ENCODE assay signal across 1 cellular context in genomic region chr16:19114359-19115147, GRCh38.
TF ChIP-seq lines count a peak whose summit lies in the region.

No MANE protein-coding gene starts in this region.

TF ChIP-seq in HepG2, 621 proteins besides CTCF, POLR2A, EP300 and RAD21 (continued from another document and continues in another):
- 0 out of 2 replicates have a peak, but pooled peaks have one; percentile 11 for TF ChIP-seq ARID5B (CRISPR knock-in tag; IDR thresholded peaks at IDR 0.05)
- no peak for TF ChIP-seq ZNF33A (CRISPR knock-in tag; IDR thresholded peaks at IDR 0.05; ENCODE audit: borderline replicate concordance)
- no peak; the same call in 1 of the 2 replicates for TF ChIP-seq ZBTB1 (CRISPR knock-in tag; IDR thresholded peaks at IDR 0.05; ENCODE audit: borderline replicate concordance)
- peak; percentile 90; the same call in 1 of the 2 replicates for TF ChIP-seq ARHGAP35 (CRISPR knock-in tag; IDR thresholded peaks at IDR 0.05; ENCODE audit: borderline replicate concordance)
- no peak for TF ChIP-seq KLF12 (CRISPR knock-in tag; IDR thresholded peaks at IDR 0.05; ENCODE audit: borderline replicate concordance)
- TF ChIP-seq AGO1 (IDR thresholded peaks at IDR 0.05; ENCODE audit: low read depth, low read length, poor library complexity, severe bottlenecking), result peak; percentile 6
- peak; percentile 95 for TF ChIP-seq BRD4 (CRISPR knock-in tag; IDR thresholded peaks at IDR 0.05)
- peak; percentile 26; the same call in 1 of the 2 replicates for TF ChIP-seq ZBTB44 (CRISPR knock-in tag; IDR thresholded peaks at IDR 0.05)
- TF ChIP-seq ZNF468 (CRISPR knock-in tag; IDR thresholded peaks at IDR 0.05), result no peak
- TF ChIP-seq ELK4 (CRISPR knock-in tag; IDR thresholded peaks at IDR 0.05; ENCODE audit: borderline replicate concordance), result peak; percentile 84; the same call in 1 of the 2 replicates
- 0 out of 2 replicates have a peak, but pooled peaks have one; percentile 18 for TF ChIP-seq E2F2 (CRISPR knock-in tag; IDR thresholded peaks at IDR 0.05; ENCODE audit: borderline replicate concordance)
- TF ChIP-seq ZNF580 (CRISPR knock-in tag; IDR thresholded peaks at IDR 0.05; ENCODE audit: borderline replicate concordance, low read depth), result no peak
- no peak for TF ChIP-seq MBD4 (IDR thresholded peaks at IDR 0.05; ENCODE audit: borderline replicate concordance, low read length)
- peak; percentile 11 for TF ChIP-seq AGO2 (optimal IDR thresholded peaks at IDR 0.05; ENCODE audit: low read depth, low read length)
- TF ChIP-seq ZNF275 (CRISPR knock-in tag; IDR thresholded peaks at IDR 0.05; ENCODE audit: borderline replicate concordance), result 0 out of 2 replicates have a peak, but pooled peaks have one; percentile 50
- TF ChIP-seq MAFG (CRISPR knock-in tag; IDR thresholded peaks at IDR 0.05), result 0 out of 2 replicates have a peak, but pooled peaks have one; percentile 65
- TF ChIP-seq ZNF546 (CRISPR knock-in tag; conservative IDR thresholded peaks at IDR 0.05), result peak; percentile 28; the same call in 1 of the 2 replicates
- no peak for TF ChIP-seq SMARCC2 (IDR thresholded peaks at IDR 0.05)
- TF ChIP-seq, protein P1, sequence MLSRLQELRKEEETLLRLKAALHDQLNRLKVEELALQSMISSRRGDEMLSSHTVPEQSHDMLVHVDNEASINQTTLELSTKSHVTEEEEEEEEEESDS (CRISPR knock-in tag; IDR thresholded peaks at IDR 0.05; ENCODE audit: borderline replicate concordance), result 0 out of 2 replicates have a peak, but pooled peaks have one; percentile 66
- TF ChIP-seq, protein P2, sequence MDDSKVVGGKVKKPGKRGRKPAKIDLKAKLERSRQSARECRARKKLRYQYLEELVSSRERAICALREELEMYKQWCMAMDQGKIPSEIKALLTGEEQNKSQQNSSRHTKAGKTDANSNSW (CRISPR knock-in tag; IDR thresholded peaks at IDR 0.05; ENCODE audit: borderline replicate concordance), result 0 out of 2 replicates have a peak, but pooled peaks have one; percentile 21
- TF ChIP-seq ZFP37 (CRISPR knock-in tag; IDR thresholded peaks at IDR 0.05; ENCODE audit: borderline replicate concordance), result 0 out of 2 replicates have a peak, but pooled peaks have one; percentile 30
- TF ChIP-seq RORA (CRISPR knock-in tag; IDR thresholded peaks at IDR 0.05), result no peak
- peak; percentile 50; the same call in 1 of the 2 replicates for TF ChIP-seq HOXD1 (CRISPR knock-in tag; IDR thresholded peaks at IDR 0.05)
- TF ChIP-seq, protein P3, sequence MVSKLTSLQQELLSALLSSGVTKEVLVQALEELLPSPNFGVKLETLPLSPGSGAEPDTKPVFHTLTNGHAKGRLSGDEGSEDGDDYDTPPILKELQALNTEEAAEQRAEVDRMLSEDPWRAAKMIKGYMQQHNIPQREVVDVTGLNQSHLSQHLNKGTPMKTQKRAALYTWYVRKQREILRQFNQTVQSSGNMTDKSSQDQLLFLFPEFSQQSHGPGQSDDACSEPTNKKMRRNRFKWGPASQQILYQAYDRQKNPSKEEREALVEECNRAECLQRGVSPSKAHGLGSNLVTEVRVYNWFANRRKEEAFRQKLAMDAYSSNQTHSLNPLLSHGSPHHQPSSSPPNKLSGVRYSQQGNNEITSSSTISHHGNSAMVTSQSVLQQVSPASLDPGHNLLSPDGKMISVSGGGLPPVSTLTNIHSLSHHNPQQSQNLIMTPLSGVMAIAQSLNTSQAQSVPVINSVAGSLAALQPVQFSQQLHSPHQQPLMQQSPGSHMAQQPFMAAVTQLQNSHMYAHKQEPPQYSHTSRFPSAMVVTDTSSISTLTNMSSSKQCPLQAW (CRISPR knock-in tag; IDR thresholded peaks at IDR 0.05), result 0 out of 2 replicates have a peak, but pooled peaks have one; percentile 42
- peak; percentile 85; the same call in 1 of the 2 replicates for TF ChIP-seq ZNF563 (CRISPR knock-in tag; IDR thresholded peaks at IDR 0.05)
- no peak for TF ChIP-seq SAFB2 (CRISPR knock-in tag; IDR thresholded peaks at IDR 0.05; ENCODE audit: borderline replicate concordance, low read depth)
- TF ChIP-seq CENPBD1 (CRISPR knock-in tag; IDR thresholded peaks at IDR 0.05; ENCODE audit: borderline replicate concordance, low read depth), result no peak
- TF ChIP-seq, protein P4, sequence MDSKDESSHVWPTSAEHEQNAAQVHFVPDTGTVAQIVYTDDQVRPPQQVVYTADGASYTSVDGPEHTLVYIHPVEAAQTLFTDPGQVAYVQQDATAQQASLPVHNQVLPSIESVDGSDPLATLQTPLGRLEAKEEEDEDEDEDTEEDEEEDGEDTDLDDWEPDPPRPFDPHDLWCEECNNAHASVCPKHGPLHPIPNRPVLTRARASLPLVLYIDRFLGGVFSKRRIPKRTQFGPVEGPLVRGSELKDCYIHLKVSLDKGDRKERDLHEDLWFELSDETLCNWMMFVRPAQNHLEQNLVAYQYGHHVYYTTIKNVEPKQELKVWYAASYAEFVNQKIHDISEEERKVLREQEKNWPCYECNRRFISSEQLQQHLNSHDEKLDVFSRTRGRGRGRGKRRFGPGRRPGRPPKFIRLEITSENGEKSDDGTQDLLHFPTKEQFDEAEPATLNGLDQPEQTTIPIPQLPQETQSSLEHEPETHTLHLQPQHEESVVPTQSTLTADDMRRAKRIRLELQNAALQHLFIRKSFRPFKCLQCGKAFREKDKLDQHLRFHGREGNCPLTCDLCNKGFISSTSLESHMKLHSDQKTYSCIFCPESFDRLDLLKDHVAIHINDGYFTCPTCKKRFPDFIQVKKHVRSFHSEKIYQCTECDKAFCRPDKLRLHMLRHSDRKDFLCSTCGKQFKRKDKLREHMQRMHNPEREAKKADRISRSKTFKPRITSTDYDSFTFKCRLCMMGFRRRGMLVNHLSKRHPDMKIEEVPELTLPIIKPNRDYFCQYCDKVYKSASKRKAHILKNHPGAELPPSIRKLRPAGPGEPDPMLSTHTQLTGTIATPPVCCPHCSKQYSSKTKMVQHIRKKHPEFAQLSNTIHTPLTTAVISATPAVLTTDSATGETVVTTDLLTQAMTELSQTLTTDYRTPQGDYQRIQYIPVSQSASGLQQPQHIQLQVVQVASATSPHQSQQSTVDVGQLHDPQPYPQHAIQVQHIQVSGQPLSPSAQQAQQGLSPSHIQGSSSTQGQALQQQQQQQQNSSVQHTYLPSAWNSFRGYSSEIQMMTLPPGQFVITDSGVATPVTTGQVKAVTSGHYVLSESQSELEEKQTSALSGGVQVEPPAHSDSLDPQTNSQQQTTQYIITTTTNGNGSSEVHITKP (CRISPR knock-in tag; IDR thresholded peaks at IDR 0.05; ENCODE audit: low read depth), result no peak
- TF ChIP-seq STAT5B (CRISPR knock-in tag; IDR thresholded peaks at IDR 0.05), result 0 out of 2 replicates have a peak, but pooled peaks have one; percentile 14
- TF ChIP-seq ZNF598 (CRISPR knock-in tag; IDR thresholded peaks at IDR 0.05; ENCODE audit: borderline replicate concordance), result peak; percentile 70; the same call in 1 of the 2 replicates
- TF ChIP-seq ZNF709 (CRISPR knock-in tag; IDR thresholded peaks at IDR 0.05), result no peak
- TF ChIP-seq NFATC3 (CRISPR knock-in tag; IDR thresholded peaks at IDR 0.05), result peak; percentile 52; the same call in 1 of the 2 replicates
- no peak for TF ChIP-seq PLRG1 (conservative IDR thresholded peaks at IDR 0.05)
- TF ChIP-seq MIER2 (CRISPR knock-in tag; IDR thresholded peaks at IDR 0.05), result peak; percentile 48; the same call in 1 of the 2 replicates
- TF ChIP-seq RFX3 (CRISPR knock-in tag; IDR thresholded peaks at IDR 0.05), result no peak
- TF ChIP-seq KDM5B (CRISPR knock-in tag; IDR thresholded peaks at IDR 0.05; ENCODE audit: borderline replicate concordance), result peak; percentile 51; the same call in 1 of the 2 replicates
- peak; percentile 50; the same call in 1 of the 2 replicates for TF ChIP-seq ZFP91 (CRISPR knock-in tag; IDR thresholded peaks at IDR 0.05; ENCODE audit: borderline replicate concordance)
- peak; percentile 72; the same call in 1 of the 2 replicates for TF ChIP-seq ZNF776 (CRISPR knock-in tag; IDR thresholded peaks at IDR 0.05)
- no peak for TF ChIP-seq ZNF143 (CRISPR knock-in tag; IDR thresholded peaks at IDR 0.05)
- no peak; the same call in 1 of the 2 replicates for TF ChIP-seq TARDBP (CRISPR knock-in tag; IDR thresholded peaks at IDR 0.05)
- TF ChIP-seq KDM2A (CRISPR knock-in tag; IDR thresholded peaks at IDR 0.05; ENCODE audit: borderline replicate concordance, low read depth), result no peak; the same call in 1 of the 2 replicates
- TF ChIP-seq ISX (CRISPR knock-in tag; conservative IDR thresholded peaks at IDR 0.05), result 0 out of 2 replicates have a peak, but pooled peaks have one; percentile 4
- no peak for TF ChIP-seq TCF7 (IDR thresholded peaks at IDR 0.05; ENCODE audit: low read depth)
- TF ChIP-seq IKZF4 (CRISPR knock-in tag; IDR thresholded peaks at IDR 0.05; ENCODE audit: borderline replicate concordance, low read depth, not compliant biosample characterization), result peak; percentile 57
- TF ChIP-seq TBL1XR1 (IDR thresholded peaks at IDR 0.05; ENCODE audit: borderline replicate concordance, low read length, partially characterized antibody), result no peak
